In the genomic region with DNA sequence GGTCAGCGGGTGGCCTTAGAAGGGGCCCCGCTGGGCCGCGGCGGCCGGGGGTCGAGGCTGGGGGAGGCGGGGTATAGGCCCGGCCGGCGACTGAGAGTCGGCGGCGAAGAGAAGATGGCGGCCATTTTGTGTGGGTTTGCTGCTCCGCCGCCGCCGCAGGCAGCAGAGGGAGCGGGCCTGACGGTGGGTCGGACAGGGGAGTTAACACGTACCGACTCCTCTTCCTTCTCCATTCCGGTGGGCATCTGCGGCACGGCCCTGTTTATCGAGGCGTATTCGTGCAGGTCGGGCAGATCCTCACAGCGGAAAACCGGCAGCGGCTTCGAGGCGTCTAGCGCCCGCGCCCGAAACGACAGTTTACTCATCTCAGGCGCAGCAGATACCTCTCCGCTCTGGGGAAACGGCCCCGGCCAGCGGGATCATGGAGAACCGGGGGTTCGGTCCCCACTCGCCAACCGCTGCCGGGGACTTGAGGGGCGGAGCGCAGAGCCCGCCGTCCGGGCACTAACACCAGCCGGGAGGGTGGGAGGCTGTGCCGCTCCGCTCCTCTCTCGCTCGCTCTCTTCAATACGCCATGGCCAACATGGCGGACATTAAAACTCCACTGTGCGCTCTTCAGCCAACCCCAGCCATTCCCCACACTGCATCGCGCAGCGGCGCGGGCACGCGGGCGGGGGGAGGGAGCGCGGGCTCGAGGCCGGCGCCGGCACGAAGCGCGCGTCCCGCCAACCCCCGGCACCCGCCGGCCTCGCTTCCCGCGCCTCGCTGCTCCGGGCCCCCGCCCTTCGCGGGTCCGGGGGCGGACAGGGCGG, we compare ENCODE assay signal across 8 cellular contexts. TPM values are rescaled to one million over a fixed set of nuclear protein-coding genes. Genes with fewer than 3 reads are reported as not detected.
DNase-seq lines count a peak whose midpoint lies in the region; ATAC-seq and TF ChIP-seq lines count a peak whose summit lies in the region.

Gene EPC1 (minus strand): TSS at position 608 of the 812 bp plus-strand sequence. CDS start 243 bp downstream, at position 365.

- peaks cover 82% of the 10 kb centered on the region for H3K79me2 ChIP-seq in DND-41 (ENCODE audit: insufficient read depth, low read length)
- peaks cover 72% of the 10 kb centered on the region for H3K79me2 ChIP-seq in neural progenitor cell (ENCODE audit: low read depth)

- H3K27me3 Mint-ChIP-seq in IgD-negative memory B cell (no peaks in the 10 kb centered on the region), neural progenitor cell (ENCODE audit: insufficient read depth, low read depth) (peaks cover 2% of the 10 kb centered on the region)

- H3K4me2 ChIP-seq in DND-41 (ENCODE audit: insufficient read depth, low read length) (peak within 1 kb of the TSS; percentile 86), neural progenitor cell (peak within 1 kb of the TSS; percentile 94)

- TF ChIP-seq CTCF in DND-41 (IDR thresholded peaks at IDR 0.05; ENCODE audit: borderline replicate concordance, extremely low read depth, low read length, poor library complexity, severe bottlenecking): peak; percentile 2
- no peak for TF ChIP-seq CTCF in RWPE2 (IDR thresholded peaks at IDR 0.05; ENCODE audit: poor library complexity, severe bottlenecking)
- no peak for TF ChIP-seq CTCF in foreskin fibroblast (IDR thresholded peaks at IDR 0.05; ENCODE audit: low read depth, low read length)
- no peak for TF ChIP-seq CTCF in neural progenitor cell (IDR thresholded peaks at IDR 0.05)

- H3K9ac ChIP-seq in DND-41 (ENCODE audit: low read depth, low read length): peak within 1 kb of the TSS; percentile 100
- peak within 1 kb of the TSS; percentile 100 for H3K9ac ChIP-seq in neural progenitor cell

- H3K4me3 Mint-ChIP-seq in IgD-negative memory B cell (peak within 1 kb of the TSS; percentile 97 to 100 (median 98)), neural progenitor cell (peak within 1 kb of the TSS; percentile 93)

- H3K36me3 Mint-ChIP-seq in IgD-negative memory B cell (no peaks in the 10 kb centered on the region), neural progenitor cell (peaks cover 27% of the 10 kb centered on the region)

- H2AFZ ChIP-seq in DND-41 (ENCODE audit: low read depth, low read length) (peak within 1 kb of the TSS; percentile 92), neural progenitor cell (replicated peaks) (peak within 1 kb of the TSS; percentile 95)

- no peaks in the 10 kb centered on the region for H3K27me3 ChIP-seq in DND-41 (ENCODE audit: insufficient read depth, low read length, poor library complexity)
- no peaks in the 10 kb centered on the region for H3K27me3 ChIP-seq in RWPE2 (ENCODE audit: insufficient read depth, poor library complexity, severe bottlenecking)
- no peaks in the 10 kb centered on the region for H3K27me3 ChIP-seq in neural progenitor cell

- no peaks in the 10 kb centered on the region for H3K9me3 Mint-ChIP-seq in IgD-negative memory B cell
- H3K9me3 Mint-ChIP-seq in neural progenitor cell: peaks cover 13% of the 10 kb centered on the region

- peaks cover 19% of the 10 kb centered on the region for H3F3A ChIP-seq in neural progenitor cell (ENCODE audit: low read depth)

- no peaks in the 10 kb centered on the region for H3K9me3 ChIP-seq in DND-41 (ENCODE audit: insufficient read depth, low read length, severe bottlenecking)
- no peaks in the 10 kb centered on the region for H3K9me3 ChIP-seq in RWPE2 (ENCODE audit: severe bottlenecking)
- no peaks in the 10 kb centered on the region for H3K9me3 ChIP-seq in neural progenitor cell (ENCODE audit: low read depth)

- H3K4me3 ChIP-seq in DND-41 (ENCODE audit: low read depth in 1 of 2, low read length in 2 of 2) (peak within 1 kb of the TSS; percentile 86 to 87), RWPE2 (ENCODE audit: severe bottlenecking) (peak within 1 kb of the TSS; percentile 88), foreskin fibroblast (ENCODE audit: low read depth in 1 of 2, low read length in 2 of 2) (peak within 1 kb of the TSS; percentile 96 to 97), neural progenitor cell (peak within 1 kb of the TSS; percentile 76)

- DNase-seq in DND-41 (peak; percentile 90), RWPE2 (ENCODE audit: low spot score) (peak; percentile 73), activated gamma-delta T cell (lab: John Stamatoyannopoulos, UW) (peak; percentile 79), foreskin fibroblast (peak; percentile 88 to 96), neural progenitor cell (ENCODE audit: low spot score) (peak; percentile 93), stromal cell of bone marrow (ENCODE audit: low read depth) (peak; percentile 80)

- H3K27ac ChIP-seq in DND-41 (ENCODE audit: low read length) (peak within 1 kb of the TSS; percentile 100), RWPE2 (ENCODE audit: poor library complexity, severe bottlenecking) (peak within 1 kb of the TSS; percentile 91), neural progenitor cell (peak within 1 kb of the TSS; percentile 100)

- ATAC-seq in DND-41 (ENCODE audit: insufficient read depth, low read depth): peak; percentile 76
- ATAC-seq in GM21576 (IDR thresholded peaks at IDR 0.05; ENCODE audit: unreplicated experiment): peak; percentile 64
- ATAC-seq in RWPE2 (ENCODE audit: low read depth): peak; percentile 75

- H4K20me1 ChIP-seq in DND-41 (ENCODE audit: insufficient read depth, low read length) (peaks cover 20% of the 10 kb centered on the region), neural progenitor cell (ENCODE audit: low read depth) (peaks cover 32% of the 10 kb centered on the region)

- peak within 1 kb of the TSS; percentile 100 for H3K27ac Mint-ChIP-seq in IgD-negative memory B cell
- peak within 1 kb of the TSS; percentile 100 for H3K27ac Mint-ChIP-seq in neural progenitor cell

- H3K4me1 ChIP-seq in DND-41 (ENCODE audit: insufficient read depth, low read length) (peaks cover 41% of the 10 kb centered on the region), RWPE2 (ENCODE audit: insufficient read depth, poor library complexity, severe bottlenecking) (peaks cover 14% of the 10 kb centered on the region), neural progenitor cell (peaks cover 20% of the 10 kb centered on the region)

- H3K4me1 Mint-ChIP-seq in IgD-negative memory B cell: peaks cover 43 to 58% (median 56%) of the 10 kb centered on the region in 3 donors
- peaks cover 24% of the 10 kb centered on the region for H3K4me1 Mint-ChIP-seq in neural progenitor cell

- H3K36me3 ChIP-seq in DND-41 (ENCODE audit: insufficient read depth, low read length) (peaks cover 32% of the 10 kb centered on the region), RWPE2 (ENCODE audit: low read depth) (peaks cover 32% of the 10 kb centered on the region), neural progenitor cell (peaks cover 5% of the 10 kb centered on the region)

RNA-seq across cellular contexts. Expression of gene EPC1, which starts in this region (rescaled TPM):
- polyA plus RNA-seq in IgD-negative memory B cell: 78.9 TPM
- 36.0 and 45.4 TPM in 2 replicates for total RNA-seq in neural progenitor cell (ENCODE audit: low replicate concordance)

Comparison
In these comparisons a context has a peak if more than half of its experiments do, and no peak if none do; other contexts are left out.
1. Peak in every context shown above with its lines: DNase-seq, ATAC-seq, H3K4me3 ChIP-seq and H3K27ac ChIP-seq.